In the genomic region with DNA sequence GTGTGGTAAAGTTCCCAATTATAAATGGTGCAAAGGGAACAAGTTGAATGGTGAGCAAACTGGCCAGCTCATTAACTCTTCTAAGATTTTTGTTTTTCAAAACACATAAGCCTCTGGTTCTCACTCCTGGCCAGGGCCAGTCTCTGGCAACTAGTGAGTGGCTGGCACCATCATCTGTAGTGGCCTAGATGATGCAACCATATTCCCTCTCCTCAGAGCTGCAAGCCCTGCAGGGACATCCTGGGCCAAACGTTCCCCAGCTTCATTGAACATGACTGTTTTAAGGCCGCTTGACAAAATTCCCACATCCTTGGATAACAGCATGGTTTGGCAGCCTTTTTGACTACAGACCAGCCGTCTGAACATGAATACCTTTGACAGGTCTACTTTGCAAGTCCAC, we compare ENCODE assay signal across 20 cellular contexts. TPM values are rescaled to one million over a fixed set of nuclear protein-coding genes. Genes with fewer than 3 reads are reported as not detected.
A peak's percentile ranks its signal among the peaks of the same experiment; 100 is the strongest.
DNase-seq lines count a peak whose midpoint lies in the region; ATAC-seq, FAIRE-seq and TF ChIP-seq lines count a peak whose summit lies in the region.
"Had no signal": no experiment of that assay in that cellular context is flagged by ENCODE, and none has a peak within 500 bp of the region (broad histone marks: within the 10 kb centered on the region; RNA-seq: fewer than 3 reads in every experiment).

No MANE protein-coding gene starts in this region.

- H3K27me3 ChIP-seq in DND-41 (ENCODE audit: insufficient read depth, low read length, poor library complexity) (no peaks in the 10 kb centered on the region), K562 (ENCODE audit: control insufficient read depth in 2 of 2, insufficient read depth in 2 of 2, low read length in 2 of 2) (no peaks in the 10 kb centered on the region)
- H3K27me3 ChIP-seq: body of pancreas, heart right ventricle had no signal

- no peak for TF ChIP-seq POLR2A in K562 (conservative IDR thresholded peaks at IDR 0.05)

- H3K27ac ChIP-seq in DND-41 (ENCODE audit: low read length) = peak overlapping the region; percentile 98
- H3K27ac ChIP-seq in K562 (ENCODE audit: extremely low read depth, low read depth, low read length) = no peak overlapping the region
- H3K27ac ChIP-seq: body of pancreas, SK-N-MC had no signal

- peaks cover 98% of the 10 kb centered on the region for H3K36me3 ChIP-seq in DND-41 (ENCODE audit: insufficient read depth, low read length)
- H3K36me3 ChIP-seq in K562 (ENCODE audit: control insufficient read depth, insufficient read depth, low read length) = peaks cover 99% of the 10 kb centered on the region

- TF ChIP-seq EP300 in K562 (IDR thresholded peaks at IDR 0.05; ENCODE audit: low read length) = no peak

- no peak for FAIRE-seq in K562 (lab: Jason Lieb, UNC)
- FAIRE-seq: G401.6, islet of Langerhans had no signal

- H3K9ac ChIP-seq in DND-41 (ENCODE audit: low read depth, low read length) (peak overlapping the region; percentile 53), K562 (ENCODE audit: insufficient read depth in 1 of 2, low read depth in 2 of 2, low read length in 2 of 2) (no peak overlapping the region)

- DNase-seq in AG10803 (ENCODE audit: low read depth) (peak; percentile 62), DND-41 (no peak), K562 (ENCODE audit: extremely low read depth in 1 of 4, low spot score in 3 of 4) (no peak), medulla oblongata (ENCODE audit: extremely low spot score) (peak; percentile 60), NCI-H1436 treated with DMSO at 0.1 percent for 48 hours (lab: John Stamatoyannopoulos, UW) (no peak), cortex of kidney (lab: John Stamatoyannopoulos, UW) (no peak), KG1 (lab: John Stamatoyannopoulos, UW) (no peak), posterior vena cava (ENCODE audit: low spot score) (no peak)
- DNase-seq: activated CD8-positive, alpha-beta memory T cell treated with anti-CD3 and anti-CD28 coated beads, Interleukin-2, amount 50 U/mL, for 48 hours; activated naive CD4-positive, alpha-beta T cell treated with Interleukin-2 at 50 U/mL for 16 hours; body of pancreas; Calu3; heart right ventricle; mesenchymal stem cell; NCI-H1105; NCI-H526; nephron progenitor cell had no signal

- WGBS in K562 (ENCODE audit: insufficient coverage, low coverage, missing lambda C conversion rate) = 64% methylated on average over 3 of the region's 3 CpGs

- H2AFZ ChIP-seq in DND-41 (ENCODE audit: low read depth, low read length) (no peak overlapping the region), K562 (ENCODE audit: low read depth, low read length) (no peak overlapping the region)

- TF ChIP-seq RAD21 in K562 (CRISPR knock-in tag; conservative IDR thresholded peaks at IDR 0.05 in 1 of 2, IDR thresholded peaks at IDR 0.05 in 1 of 2) = no peak

- TF ChIP-seq CTCF in AG10803 (conservative IDR thresholded peaks at IDR 0.05; ENCODE audit: low read length) (no peak), DND-41 (IDR thresholded peaks at IDR 0.05; ENCODE audit: borderline replicate concordance, extremely low read depth, low read length, poor library complexity, severe bottlenecking) (no peak), K562 (IDR thresholded peaks at IDR 0.05 in 2 of 3, conservative IDR thresholded peaks at IDR 0.05 in 1 of 3; ENCODE audit: insufficient read depth in 2 of 3, low read depth in 1 of 3, low read length in 3 of 3) (no peak)

- H3K9me1 ChIP-seq in K562 (ENCODE audit: control insufficient read depth, insufficient read depth, low read length) = no peaks in the 10 kb centered on the region

- H4K20me1 ChIP-seq in DND-41 (ENCODE audit: insufficient read depth, low read length) (peaks cover 75% of the 10 kb centered on the region), K562 (replicated peaks; ENCODE audit: control insufficient read depth, insufficient read depth, low read length) (peaks cover 19% of the 10 kb centered on the region)

- H3K4me3 ChIP-seq in AG10803 (ENCODE audit: low read length) = no peak overlapping the region
- peak overlapping the region in 1 of 2 experiments; percentile 5; a peak in 1 of 4 replicates for H3K4me3 ChIP-seq in DND-41 (ENCODE audit: low read depth in 1 of 2, low read length in 2 of 2)
- H3K4me3 ChIP-seq in K562 = no peak overlapping the region
- H3K4me3 ChIP-seq: body of pancreas, heart right ventricle, SK-N-MC had no signal

- no TSS peak for BruUV-seq in K562 (replicated peaks; lab: Mats Ljungman, UMichigan)

- intact Hi-C loops in K562 (cut with micrococcal nuclease) = no loop called here
- intact Hi-C loops in posterior vena cava (cut with DNase I) = no loop called here

- H3K4me1 ChIP-seq in DND-41 (ENCODE audit: insufficient read depth, low read length) (peaks cover 93% of the 10 kb centered on the region), K562 (replicated peaks in 1 of 2; ENCODE audit: control insufficient read depth in 2 of 2, insufficient read depth in 2 of 2, low read length in 2 of 2) (no peaks in the 10 kb centered on the region)
- H3K4me1 ChIP-seq: body of pancreas had no signal

- peak overlapping the region; percentile 58 for H3K4me2 ChIP-seq in DND-41 (ENCODE audit: insufficient read depth, low read length)
- H3K4me2 ChIP-seq in K562 (ENCODE audit: insufficient read depth, low read length) = no peak overlapping the region

- H3K9me3 ChIP-seq in DND-41 (ENCODE audit: insufficient read depth, low read length, severe bottlenecking) = no peaks in the 10 kb centered on the region
- H3K9me3 ChIP-seq in K562 (replicated peaks; ENCODE audit: control insufficient read depth, insufficient read depth, low read depth, low read length) = no peaks in the 10 kb centered on the region
- H3K9me3 ChIP-seq: body of pancreas, heart right ventricle had no signal

- ATAC-seq in DND-41 (ENCODE audit: insufficient read depth, low read depth) = no peak
- no peak for ATAC-seq in K562
- ATAC-seq: body of pancreas had no signal

- CTCF ChIA-PET in K562 (lab: Yijun Ruan, JAX; ENCODE audit: low intra/inter-chr PET ratio) = no interaction called here

- peaks cover 100% of the 10 kb centered on the region for H3K79me2 ChIP-seq in DND-41 (ENCODE audit: insufficient read depth, low read length)
- H3K79me2 ChIP-seq in K562 (ENCODE audit: control insufficient read depth, insufficient read depth, low read length) = peaks cover 31% of the 10 kb centered on the region

- POLR2A ChIA-PET in K562 (lab: Yijun Ruan, JAX) = interaction anchor here (1.0 to 1.9 kb wide), 4 partner anchors 8 to 99 kb away, joined by 3 to 10 read pairs (median 4); no protein-coding TSS in a partner anchor

- in situ Hi-C loops in K562 (cut with MboI) = no loop called here

TF ChIP-seq in K562, 482 proteins besides CTCF, POLR2A, EP300 and RAD21:
- TF ChIP-seq RBM34 (IDR thresholded peaks at IDR 0.05; ENCODE audit: borderline replicate concordance, insufficient read depth, low read length) = no peak
- TF ChIP-seq CEBPG (CRISPR knock-in tag; IDR thresholded peaks at IDR 0.05) = 0 out of 2 replicates have a peak, but pooled peaks have one; percentile 12
- TF ChIP-seq CEBPG (tag; conservative IDR thresholded peaks at IDR 0.05 in 1 of 2, IDR thresholded peaks at IDR 0.05 in 1 of 2) = no peak
- TF ChIP-seq TOE1 (IDR thresholded peaks at IDR 0.05; ENCODE audit: borderline replicate concordance) = no peak
- no peak for TF ChIP-seq TOE1 (CRISPR knock-in tag; IDR thresholded peaks at IDR 0.05; ENCODE audit: borderline replicate concordance, low read depth)

RNA-seq across cellular contexts. Expression of a gene that starts 24.0 kb away (rescaled TPM):
- 156 and 209 TPM in 2 replicates for total RNA-seq in K562 (2011; cell fraction: chromatin; rRNA removed; ENCODE audit: low replicate concordance)
- 99.9 and 110 TPM in 2 replicates for total RNA-seq in K562 (2011; cell fraction: nucleolus; rRNA removed)
- total RNA-seq in K562 (2011; cell fraction: nucleoplasm; rRNA removed) = 185 and 322 TPM in 2 replicates
- 289 and 378 TPM in 2 replicates for total RNA-seq in K562 (2014; rRNA removed)
- total RNA-seq in K562 (2014; rRNA removed; fragmentation: Illumina TruSeq; extraction: Trizol) = 193 and 194 TPM in 2 replicates
- total RNA-seq in K562 (2015; rRNA removed; fragmentation: Illumina TruSeq; extraction: Trizol) = 232 and 234 TPM in 2 replicates
- 211 and 235 TPM in 2 replicates for total RNA-seq in K562 (2021)
- polyA plus RNA-seq in K562 (2011; rRNA removed) = 134 and 150 TPM in 2 replicates
- polyA plus RNA-seq in K562 (2011; cell fraction: cytosol; rRNA removed) = 96.8 and 139 TPM in 2 replicates
- polyA plus RNA-seq in K562 (2011; cell fraction: nucleus; rRNA removed) = 246 and 303 TPM in 2 replicates
- 208 and 210 TPM in 2 replicates for polyA plus RNA-seq in K562 (2012)
- polyA plus RNA-seq in K562 (2014; fragmentation: Illumina TruSeq; extraction: Trizol) = 244 and 259 TPM in 2 replicates
- polyA plus RNA-seq in K562 (2014; fragmentation: Nextera tagmentation; extraction: Ambion mirVana) = 10 to 100 TPM; 44.9 to 52.0 TPM
- 184 and 205 TPM in 2 replicates for polyA plus RNA-seq in K562 (2014; rRNA removed)
- polyA minus RNA-seq in K562 (2011; rRNA and poly(A)+ RNA removed) = 117 and 121 TPM in 2 replicates
- polyA minus RNA-seq in K562 (2011; cell fraction: cytosol; rRNA and poly(A)+ RNA removed) = 72.7 and 77.6 TPM in 2 replicates
- 133 and 180 TPM in 2 replicates for polyA minus RNA-seq in K562 (2011; cell fraction: nucleus; rRNA and poly(A)+ RNA removed)
- total RNA-seq in posterior vena cava = 10 to 100 TPM; 98.0 to 99.6 TPM

Comparison
In these comparisons a context has a peak if more than half of its experiments do, and no peak if none do; other contexts are left out.
1. DNase-seq: peak in AG10803 (single experiment) and medulla oblongata (single experiment); none in DND-41 (single experiment), K562 (0 of 4), NCI-H1436 treated with DMSO at 0.1 percent for 48 hours (single experiment), cortex of kidney (single experiment), KG1 (single experiment) and posterior vena cava (single experiment).